ENCODE assay signal across 27 cellular contexts in genomic region chr12:109222062-109222461, GRCh38.
"Had no signal": no experiment of that assay in that cellular context is flagged by ENCODE, and none has a peak within 500 bp of the region (broad histone marks: within the 10 kb centered on the region; RNA-seq: fewer than 3 reads in every experiment).

No MANE protein-coding gene starts in this region.

- H3K9me3 ChIP-seq: adrenal gland, body of pancreas, left lung, sigmoid colon, testis, transverse colon had no signal

- H3K27ac Mint-ChIP-seq: activated CD4-positive, alpha-beta memory T cell treated with anti-CD3 and anti-CD28 coated beads for 36 hours; activated CD4-positive, alpha-beta T cell treated with anti-CD3 and anti-CD28 coated beads, Interleukin-2, amount 10 ng/mL, durations not matched to agents 24 days and 14 days; activated naive CD4-positive, alpha-beta T cell treated with anti-CD3 and anti-CD28 coated beads for 36 hours; activated naive CD8-positive, alpha-beta T cell treated with anti-CD3 and anti-CD28 coated beads for 36 hours; activated T-helper 1 cell treated with anti-CD3 and anti-CD28 coated beads, Interleukin-12 subunit alpha, Interleukin-12 subunit beta, Interleukin-2, Interleukin-4 antibody, amounts not matched to agents 30 ng/mL and 10 ng/mL and 1 ng/mL, durations not matched to agents 14 hours and 24 hours and 36 hours; effector memory CD8-positive, alpha-beta T cell; naive B cell; nephron progenitor cell; stimulated activated naive B cell treated with anti-CD40 and anti-IgM and Interleukin-4, amounts not matched to agents 10 μg/mL and 1 μg/mL and 100 μg/mL, for 72 hours had no signal

- H3K4me3 Mint-ChIP-seq: activated CD4-positive, alpha-beta memory T cell treated with anti-CD3 and anti-CD28 coated beads for 36 hours; activated CD4-positive, alpha-beta T cell treated with anti-CD3 and anti-CD28 coated beads, Interleukin-2, amount 10 ng/mL, durations not matched to agents 24 days and 14 days; activated naive CD4-positive, alpha-beta T cell treated with anti-CD3 and anti-CD28 coated beads for 36 hours; activated naive CD8-positive, alpha-beta T cell treated with anti-CD3 and anti-CD28 coated beads for 36 hours; activated T-helper 1 cell treated with anti-CD3 and anti-CD28 coated beads, Interleukin-12 subunit alpha, Interleukin-12 subunit beta, Interleukin-2, Interleukin-4 antibody, amounts not matched to agents 30 ng/mL and 10 ng/mL and 1 ng/mL, durations not matched to agents 14 hours and 24 hours and 36 hours; effector memory CD8-positive, alpha-beta T cell; nephron progenitor cell; stimulated activated naive B cell treated with anti-CD40 and anti-IgM and Interleukin-4, amounts not matched to agents 10 μg/mL and 1 μg/mL and 100 μg/mL, for 72 hours had no signal

- ATAC-seq: body of pancreas; effector memory CD8-positive, alpha-beta T cell; left lung; stimulated activated naive B cell treated with anti-CD40 and anti-IgM and Interleukin-4, amounts not matched to agents 10 μg/mL and 1 μg/mL and 100 μg/mL, for 72 hours had no signal

- H3K9me3 Mint-ChIP-seq: activated CD4-positive, alpha-beta memory T cell treated with anti-CD3 and anti-CD28 coated beads for 36 hours; activated CD4-positive, alpha-beta T cell treated with anti-CD3 and anti-CD28 coated beads, Interleukin-2, amount 10 ng/mL, durations not matched to agents 24 days and 14 days; activated naive CD4-positive, alpha-beta T cell treated with anti-CD3 and anti-CD28 coated beads for 36 hours; activated naive CD8-positive, alpha-beta T cell treated with anti-CD3 and anti-CD28 coated beads for 36 hours; activated T-helper 1 cell treated with anti-CD3 and anti-CD28 coated beads, Interleukin-12 subunit alpha, Interleukin-12 subunit beta, Interleukin-2, Interleukin-4 antibody, amounts not matched to agents 30 ng/mL and 10 ng/mL and 1 ng/mL, durations not matched to agents 14 hours and 24 hours and 36 hours; effector memory CD8-positive, alpha-beta T cell; naive B cell; nephron progenitor cell; stimulated activated naive B cell treated with anti-CD40 and anti-IgM and Interleukin-4, amounts not matched to agents 10 μg/mL and 1 μg/mL and 100 μg/mL, for 72 hours had no signal

- H3K4me1 ChIP-seq: adrenal gland, body of pancreas, left lung, sigmoid colon, testis, transverse colon had no signal

- H3K27me3 Mint-ChIP-seq: activated CD4-positive, alpha-beta memory T cell treated with anti-CD3 and anti-CD28 coated beads for 36 hours; activated CD4-positive, alpha-beta T cell treated with anti-CD3 and anti-CD28 coated beads, Interleukin-2, amount 10 ng/mL, durations not matched to agents 24 days and 14 days; activated naive CD8-positive, alpha-beta T cell treated with anti-CD3 and anti-CD28 coated beads for 36 hours; effector memory CD8-positive, alpha-beta T cell; naive B cell; stimulated activated naive B cell treated with anti-CD40 and anti-IgM and Interleukin-4, amounts not matched to agents 10 μg/mL and 1 μg/mL and 100 μg/mL, for 72 hours had no signal

- DNase-seq: activated CD4-positive, alpha-beta memory T cell treated with anti-CD3 and anti-CD28 coated beads for 36 hours; activated CD4-positive, alpha-beta T cell treated with anti-CD3 and anti-CD28 coated beads, Interleukin-2, amount 10 ng/mL, durations not matched to agents 24 days and 14 days; activated CD4-positive, CD25-positive, alpha-beta regulatory T cell treated with anti-CD3 and anti-CD28 coated beads, Interleukin-2, amount 50 U/mL, for 72 hours; activated CD8-positive, alpha-beta memory T cell treated with anti-CD3 and anti-CD28 coated beads, Interleukin-2, amount 50 U/mL, for 4 hours; activated effector memory CD4-positive, alpha-beta T cell treated with anti-CD3 and anti-CD28 coated beads, Interleukin-2, amount 50 U/mL, for 16 hours; activated naive CD4-positive, alpha-beta T cell treated with anti-CD3 and anti-CD28 coated beads for 36 hours; activated naive CD8-positive, alpha-beta T cell treated with anti-CD3 and anti-CD28 coated beads for 36 hours; activated T-cell treated with anti-CD3 and anti-CD28 coated beads, Interleukin-2, amount 50 U/mL, for 1 hour; adrenal gland; body of pancreas; cerebellar nuclear complex; effector memory CD8-positive, alpha-beta T cell; erythroblast; kidney glomerular epithelial cell; left lung; naive B cell; nephron progenitor cell; occipital lobe; sigmoid colon; stimulated activated CD4-positive, alpha-beta T cell treated with anti-CD3 and anti-CD28 coated beads, Interleukin-15, amount 100 ng/mL, for 24 hours; stimulated activated CD4-positive, alpha-beta T cell treated with anti-CD3 and anti-CD28 coated beads, Interleukin-2, amount 100 ng/mL, for 24 hours; stimulated activated naive B cell treated with anti-CD40 and anti-IgM and Interleukin-4, amounts not matched to agents 10 μg/mL and 1 μg/mL and 100 μg/mL, for 72 hours; testis; transverse colon had no signal

- H3K27me3 ChIP-seq: adrenal gland, body of pancreas, left lung, sigmoid colon, testis, transverse colon had no signal

- H3K27ac ChIP-seq: adrenal gland, body of pancreas, coronary artery, left lung, sigmoid colon, testis, transverse colon had no signal

- H3K4me1 Mint-ChIP-seq: activated CD4-positive, alpha-beta T cell treated with anti-CD3 and anti-CD28 coated beads, Interleukin-2, amount 10 ng/mL, durations not matched to agents 24 days and 14 days; activated naive CD8-positive, alpha-beta T cell treated with anti-CD3 and anti-CD28 coated beads for 36 hours; naive B cell; nephron progenitor cell had no signal

- H3K4me3 ChIP-seq: adrenal gland, body of pancreas, coronary artery, left lung, sigmoid colon, smooth muscle cell, testis, transverse colon had no signal
